Comparison of ENCODE assay signal across 10 cellular contexts in genomic region chr9:101487443-101487855, GRCh38. TPM values are rescaled to one million over a fixed set of nuclear protein-coding genes. Genes with fewer than 3 reads are reported as not detected.
DNase-seq lines count a peak whose midpoint lies in the region; ATAC-seq and TF ChIP-seq lines count a peak whose summit lies in the region.
"Had no signal": no experiment of that assay in that cellular context is flagged by ENCODE, and none has a peak within 500 bp of the region (broad histone marks: within the 10 kb centered on the region; RNA-seq: fewer than 3 reads in every experiment).

No MANE protein-coding gene starts in this region.

- POLR2A ChIA-PET in RWPE1 (lab: Yijun Ruan, JAX; ENCODE audit: low non-redundant PET), result interaction anchor here (1.5 kb wide), 1 partner anchor 46 kb away, joined by 6 read pairs; the partner anchor contains the start of gene RNF20
- POLR2A ChIA-PET in T-cell (lab: Charles Lee), result no interaction called here

- no peak overlapping the region for H3K4me3 Mint-ChIP-seq in T-cell

- no peaks in the 10 kb centered on the region for H3K4me1 ChIP-seq in esophagus (ENCODE audit: control insufficient read depth in 2 of 2, insufficient read depth in 2 of 2, low read length in 1 of 2)
- H3K4me1 ChIP-seq in neuron (ENCODE audit: insufficient read depth, low read length), result no peaks in the 10 kb centered on the region

- ATAC-seq in T-cell (replicated peaks in 1 of 4), result no peak

- CTCF ChIA-PET in RWPE1 (lab: Yijun Ruan, JAX), result interaction anchor here (1.0 to 1.4 kb wide), 4 partner anchors 21 to 42 kb away, joined by 4 to 9 read pairs (median 4); no protein-coding TSS in a partner anchor
- CTCF ChIA-PET in T-cell (lab: Charles Lee), result no interaction called here

- H3K27me3 Mint-ChIP-seq in T-cell, result peaks cover 59 to 60% of the 10 kb centered on the region in 2 donors

- TF ChIP-seq CTCF in AG10803 (conservative IDR thresholded peaks at IDR 0.05; ENCODE audit: low read length), result no peak
- peak; percentile 30; the same call in 1 of the 2 replicates for TF ChIP-seq CTCF in RWPE1 (conservative IDR thresholded peaks at IDR 0.05; ENCODE audit: low read depth)

- H3K9me3 Mint-ChIP-seq in T-cell, result peaks cover 0 to 6% (median 0%) of the 10 kb centered on the region in 3 donors

- 32 to 34% methylated on average over 9 of the region's 9 CpGs for WGBS in esophagus, 2 donors

- H3K27ac ChIP-seq in RWPE1, result peak overlapping the region; percentile 84
- H3K27ac ChIP-seq in esophagus (ENCODE audit: low read depth in 2 of 2, low read length in 1 of 2), result peak overlapping the region; percentile 87 to 92

- H3K27me3 ChIP-seq in esophagus (ENCODE audit: control insufficient read depth in 1 of 2, insufficient read depth in 2 of 2, low read length in 2 of 2) (no peaks in the 10 kb centered on the region), neuron (ENCODE audit: insufficient read depth, low read length) (no peaks in the 10 kb centered on the region)

- peaks cover 0 to 8% (median 5%) of the 10 kb centered on the region in 3 donors for H3K4me1 Mint-ChIP-seq in T-cell

- H3K36me3 Mint-ChIP-seq in T-cell, result no peaks in the 10 kb centered on the region

- peak overlapping the region; percentile 83 for H3K4me3 ChIP-seq in AG10803 (ENCODE audit: low read length)
- H3K4me3 ChIP-seq in esophagus (ENCODE audit: low read depth in 1 of 2, low read length in 2 of 2), result peak overlapping the region; percentile 73 to 90
- peak overlapping the region; percentile 57 for H3K4me3 ChIP-seq in neuron (ENCODE audit: low read length)

- peak overlapping the region; percentile 88 for H2AFZ ChIP-seq in neuron (ENCODE audit: low read depth, low read length)

- no peak for DNase-seq in AG10803 (ENCODE audit: low read depth)
- DNase-seq in RWPE1 (ENCODE audit: low spot score), result peak; percentile 26
- DNase-seq in NK-92 treated with Interleukin-12 subunit alpha and Interleukin-12 subunit beta, amount 100 ng/mL, for 24 hours (lab: John Stamatoyannopoulos, UW), result no peak
- no peak for DNase-seq in germinal center (ENCODE audit: low spot score)
- DNase-seq in T-cell, result no peak
- no peak for DNase-seq in activated naive CD4-positive, alpha-beta T cell treated with Interleukin-2 at 50 U/mL for 16 hours
- DNase-seq: activated T-cell treated with anti-CD3 and anti-CD28 coated beads, Interleukin-2, amount 50 U/mL, for 4 hours had no signal

- no peaks in the 10 kb centered on the region for H3K9me3 ChIP-seq in esophagus (ENCODE audit: control insufficient read depth in 2 of 2, insufficient read depth in 1 of 2, low read depth in 1 of 2, low read length in 1 of 2)
- no peaks in the 10 kb centered on the region for H3K9me3 ChIP-seq in neuron (ENCODE audit: low read length)

- H3K27ac Mint-ChIP-seq in T-cell, result no peak overlapping the region

- H3K36me3 ChIP-seq in esophagus (ENCODE audit: control insufficient read depth in 2 of 2, insufficient read depth in 2 of 2, low read length in 1 of 2) (no peaks in the 10 kb centered on the region), neuron (ENCODE audit: insufficient read depth, low read length) (no peaks in the 10 kb centered on the region)

RNA-seq across cellular contexts. Expression of gene RNF20, which starts 46.2 kb away (rescaled TPM):
- 10 to 100 TPM; 12.0 to 12.7 TPM for polyA plus RNA-seq in esophagus
- total RNA-seq in T-cell, result 10 to 100 TPM; 36.8 to 53.4 (median 42.5) TPM

RNA-seq across cellular contexts. Expression of gene ALDOB, which starts 51.9 kb away (rescaled TPM):
- under 1 TPM; 0.08 to 0.12 TPM for polyA plus RNA-seq in esophagus
- 1 to 10 TPM in 3 of 5 donors, not detected in 2; 1.3 to 2.1 (median 1.6) TPM for total RNA-seq in T-cell
- total RNA-seq: HT-29 had no signal
